In the genomic region with DNA sequence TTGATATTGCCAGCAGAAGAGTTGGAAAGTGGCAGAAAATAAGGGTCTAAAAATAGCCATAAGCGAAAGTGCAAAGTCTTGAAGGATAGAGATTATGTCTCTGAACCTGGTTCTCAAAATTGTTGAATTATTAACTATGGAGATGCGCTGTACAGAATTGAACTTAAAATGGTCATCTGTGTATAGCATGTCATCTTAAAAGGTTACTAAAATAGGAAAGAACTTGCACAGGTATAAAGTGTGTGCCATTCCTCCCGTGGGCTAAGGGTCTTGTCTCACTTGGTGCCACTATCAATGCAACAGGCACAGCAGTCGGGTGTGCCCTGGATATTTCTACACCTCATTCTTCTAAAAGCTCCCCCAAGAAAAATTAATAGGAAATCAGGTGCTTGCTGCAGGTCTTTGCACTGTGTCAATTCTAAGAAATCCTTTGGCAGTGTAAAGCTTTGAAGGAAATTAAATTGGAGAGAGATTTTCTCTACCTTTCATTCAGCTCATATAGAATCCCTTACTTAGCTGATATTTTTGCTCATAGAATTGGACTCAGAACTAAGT, we compare ENCODE assay signal across 1 cellular context.
TF ChIP-seq lines count a peak whose summit lies in the region.

No MANE protein-coding gene starts in this region.

TF ChIP-seq in HepG2, 621 proteins besides CTCF, POLR2A, EP300 and RAD21 (continued from another document):
- TF ChIP-seq, protein P1, sequence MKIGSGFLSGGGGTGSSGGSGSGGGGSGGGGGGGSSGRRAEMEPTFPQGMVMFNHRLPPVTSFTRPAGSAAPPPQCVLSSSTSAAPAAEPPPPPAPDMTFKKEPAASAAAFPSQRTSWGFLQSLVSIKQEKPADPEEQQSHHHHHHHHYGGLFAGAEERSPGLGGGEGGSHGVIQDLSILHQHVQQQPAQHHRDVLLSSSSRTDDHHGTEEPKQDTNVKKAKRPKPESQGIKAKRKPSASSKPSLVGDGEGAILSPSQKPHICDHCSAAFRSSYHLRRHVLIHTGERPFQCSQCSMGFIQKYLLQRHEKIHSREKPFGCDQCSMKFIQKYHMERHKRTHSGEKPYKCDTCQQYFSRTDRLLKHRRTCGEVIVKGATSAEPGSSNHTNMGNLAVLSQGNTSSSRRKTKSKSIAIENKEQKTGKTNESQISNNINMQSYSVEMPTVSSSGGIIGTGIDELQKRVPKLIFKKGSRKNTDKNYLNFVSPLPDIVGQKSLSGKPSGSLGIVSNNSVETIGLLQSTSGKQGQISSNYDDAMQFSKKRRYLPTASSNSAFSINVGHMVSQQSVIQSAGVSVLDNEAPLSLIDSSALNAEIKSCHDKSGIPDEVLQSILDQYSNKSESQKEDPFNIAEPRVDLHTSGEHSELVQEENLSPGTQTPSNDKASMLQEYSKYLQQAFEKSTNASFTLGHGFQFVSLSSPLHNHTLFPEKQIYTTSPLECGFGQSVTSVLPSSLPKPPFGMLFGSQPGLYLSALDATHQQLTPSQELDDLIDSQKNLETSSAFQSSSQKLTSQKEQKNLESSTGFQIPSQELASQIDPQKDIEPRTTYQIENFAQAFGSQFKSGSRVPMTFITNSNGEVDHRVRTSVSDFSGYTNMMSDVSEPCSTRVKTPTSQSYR (CRISPR knock-in tag; IDR thresholded peaks at IDR 0.05; ENCODE audit: borderline replicate concordance) = no peak
- TF ChIP-seq HDAC6 (IDR thresholded peaks at IDR 0.05; ENCODE audit: low read depth, low read length) (no peak), SMAD3 (CRISPR knock-in tag; IDR thresholded peaks at IDR 0.05) (no peak), ZNF101 (CRISPR knock-in tag; IDR thresholded peaks at IDR 0.05; ENCODE audit: borderline replicate concordance, low read depth) (no peak), HNRNPK (IDR thresholded peaks at IDR 0.05; ENCODE audit: low read depth, low read length, poor library complexity, severe bottlenecking) (no peak), HIVEP1 (CRISPR knock-in tag; IDR thresholded peaks at IDR 0.05) (no peak), ZKSCAN5 (CRISPR knock-in tag; IDR thresholded peaks at IDR 0.05) (no peak), POLR2AphosphoS5 (IDR thresholded peaks at IDR 0.05; ENCODE audit: low read depth, low read length) (0 out of 2 replicates have a peak, but pooled peaks have one; percentile 4), TOE1 (CRISPR knock-in tag; IDR thresholded peaks at IDR 0.05) (no peak)
